ENCODE assay signal across 22 cellular contexts in genomic region chr5:55052383-55052931, GRCh38. TPM values are rescaled to one million over a fixed set of nuclear protein-coding genes. Genes with fewer than 3 reads are reported as not detected.
DNase-seq lines count a peak whose midpoint lies in the region; ATAC-seq, FAIRE-seq and TF ChIP-seq lines count a peak whose summit lies in the region.
"Had no signal": no experiment of that assay in that cellular context is flagged by ENCODE, and none has a peak within 500 bp of the region (broad histone marks: within the 10 kb centered on the region; RNA-seq: fewer than 3 reads in every experiment).

No MANE protein-coding gene starts in this region.

- H3K9me3 ChIP-seq in testis, result no peaks in the 10 kb centered on the region

- FAIRE-seq in HTR-8/SVneo (lab: Jason Lieb, UNC), result peak; percentile 88
- FAIRE-seq: GM19239, RCC 7860 had no signal

- H3K4me3 Mint-ChIP-seq in activated CD4-positive, alpha-beta T cell treated with anti-CD3 and anti-CD28 coated beads for 36 hours, result no peak overlapping the region
- no peak overlapping the region for H3K4me3 Mint-ChIP-seq in stimulated activated effector memory CD8-positive, alpha-beta T cell treated with anti-CD3 and anti-CD28 coated beads, Interleukin-12 subunit alpha, Interleukin-12 subunit beta, amount 100 ng/mL, for 72 hours
- H3K4me3 Mint-ChIP-seq in stimulated activated naive CD8-positive, alpha-beta T cell treated with anti-CD3 and anti-CD28 coated beads, Interleukin-15, amount 100 ng/mL, for 72 hours, result no peak overlapping the region
- H3K4me3 Mint-ChIP-seq: CD4-positive, CD25-positive, alpha-beta regulatory T cell; GM23338 had no signal

- peaks cover 10% of the 10 kb centered on the region for H3K4me1 Mint-ChIP-seq in activated CD4-positive, alpha-beta T cell treated with anti-CD3 and anti-CD28 coated beads for 36 hours
- peaks cover 22% of the 10 kb centered on the region for H3K4me1 Mint-ChIP-seq in stimulated activated effector memory CD8-positive, alpha-beta T cell treated with anti-CD3 and anti-CD28 coated beads, Interleukin-12 subunit alpha, Interleukin-12 subunit beta, amount 100 ng/mL, for 72 hours
- no peaks in the 10 kb centered on the region for H3K4me1 Mint-ChIP-seq in stimulated activated naive CD8-positive, alpha-beta T cell treated with anti-CD3 and anti-CD28 coated beads, Interleukin-15, amount 100 ng/mL, for 72 hours
- H3K4me1 Mint-ChIP-seq: CD4-positive, CD25-positive, alpha-beta regulatory T cell; GM23338 had no signal

- H3K36me3 ChIP-seq in testis (ENCODE audit: low read depth, missing control alignments), result no peaks in the 10 kb centered on the region

- TF ChIP-seq CTCF in choroid plexus epithelial cell (conservative IDR thresholded peaks at IDR 0.05; ENCODE audit: low read depth, low read length) (no peak), testis (IDR thresholded peaks at IDR 0.05) (no peak)

- 75 to 92% methylated on average over 5 of the region's 5 CpGs for WGBS in testis, 2 donors

- no peak overlapping the region for H3K27ac ChIP-seq in testis

- no peak overlapping the region for H3K27ac Mint-ChIP-seq in activated CD4-positive, alpha-beta T cell treated with anti-CD3 and anti-CD28 coated beads for 36 hours
- no peak overlapping the region for H3K27ac Mint-ChIP-seq in stimulated activated effector memory CD8-positive, alpha-beta T cell treated with anti-CD3 and anti-CD28 coated beads, Interleukin-12 subunit alpha, Interleukin-12 subunit beta, amount 100 ng/mL, for 72 hours
- H3K27ac Mint-ChIP-seq in stimulated activated naive CD8-positive, alpha-beta T cell treated with anti-CD3 and anti-CD28 coated beads, Interleukin-15, amount 100 ng/mL, for 72 hours, result no peak overlapping the region
- H3K27ac Mint-ChIP-seq: CD4-positive, CD25-positive, alpha-beta regulatory T cell; GM23338 had no signal

- CTCF ChIA-PET in activated CD4-positive, alpha-beta T cell treated with anti-CD3 and anti-CD28 coated beads for 36 hours (lab: Charles Lee), result interaction anchor here (1.2 kb wide), 1 partner anchor 16 kb away, joined by 4 read pairs; no protein-coding TSS in a partner anchor

- H3K27me3 Mint-ChIP-seq in activated CD4-positive, alpha-beta T cell treated with anti-CD3 and anti-CD28 coated beads for 36 hours, result no peaks in the 10 kb centered on the region
- no peaks in the 10 kb centered on the region for H3K27me3 Mint-ChIP-seq in stimulated activated naive CD8-positive, alpha-beta T cell treated with anti-CD3 and anti-CD28 coated beads, Interleukin-15, amount 100 ng/mL, for 72 hours
- H3K27me3 Mint-ChIP-seq: CD4-positive, CD25-positive, alpha-beta regulatory T cell had no signal

- DNase-seq in activated CD4-positive, alpha-beta T cell treated with anti-CD3 and anti-CD28 coated beads for 36 hours, result no peak
- DNase-seq in activated CD4-positive, alpha-beta T cell treated with anti-CD3 and anti-CD28 coated beads, Interleukin-2, amount 50 U/mL, for 48 hours, result no peak
- DNase-seq in HTR-8/SVneo (ENCODE audit: insufficient read length, low spot score), result no peak
- DNase-seq in choroid plexus epithelial cell (ENCODE audit: low read depth), result peak; percentile 57
- no peak for DNase-seq in stimulated activated effector memory CD8-positive, alpha-beta T cell treated with anti-CD3 and anti-CD28 coated beads, Interleukin-12 subunit alpha, Interleukin-12 subunit beta, amount 100 ng/mL, for 72 hours (ENCODE audit: low spot score in 2 of 2)
- no peak for DNase-seq in stimulated activated naive CD8-positive, alpha-beta T cell treated with anti-CD3 and anti-CD28 coated beads, Interleukin-15, amount 100 ng/mL, for 72 hours
- no peak for DNase-seq in testis
- DNase-seq: CD4-positive, CD25-positive, alpha-beta regulatory T cell; DMS79; GDM1; Kasumi-1; MV-4-11; NCI-H1436; NCI-H2029 treated with DMSO at 0.1 percent for 48 hours; NCI-H510A; NCI-H82; SIG-M5 had no signal

- H3K4me1 ChIP-seq in testis, result no peaks in the 10 kb centered on the region

- H3K36me3 Mint-ChIP-seq in activated CD4-positive, alpha-beta T cell treated with anti-CD3 and anti-CD28 coated beads for 36 hours (ENCODE audit: low read depth), result peaks cover 4% of the 10 kb centered on the region
- no peaks in the 10 kb centered on the region for H3K36me3 Mint-ChIP-seq in stimulated activated effector memory CD8-positive, alpha-beta T cell treated with anti-CD3 and anti-CD28 coated beads, Interleukin-12 subunit alpha, Interleukin-12 subunit beta, amount 100 ng/mL, for 72 hours

- H3K27me3 ChIP-seq in testis, result no peaks in the 10 kb centered on the region

- intact Hi-C loops in activated CD4-positive, alpha-beta T cell treated with anti-CD3 and anti-CD28 coated beads for 36 hours (cut with DNase I, micrococcal nuclease), result no loop called here
- intact Hi-C loops in testis (cut with DNase I; ENCODE audit: low total_unique reads), result no loop called here

- POLR2A ChIA-PET in activated CD4-positive, alpha-beta T cell treated with anti-CD3 and anti-CD28 coated beads for 36 hours (lab: Charles Lee), result no interaction called here

- peak; percentile 36 for ATAC-seq in activated CD4-positive, alpha-beta T cell treated with anti-CD3 and anti-CD28 coated beads for 36 hours
- peak; percentile 47 for ATAC-seq in stimulated activated effector memory CD8-positive, alpha-beta T cell treated with anti-CD3 and anti-CD28 coated beads, Interleukin-12 subunit alpha, Interleukin-12 subunit beta, amount 100 ng/mL, for 72 hours
- ATAC-seq in HG03175 (IDR thresholded peaks at IDR 0.05; ENCODE audit: unreplicated experiment), result no peak
- ATAC-seq in stimulated activated naive CD8-positive, alpha-beta T cell treated with anti-CD3 and anti-CD28 coated beads, Interleukin-15, amount 100 ng/mL, for 72 hours, result no peak
- ATAC-seq: GM23338 had no signal

- no peak overlapping the region for H3K4me3 ChIP-seq in choroid plexus epithelial cell (ENCODE audit: low read depth, low read length)
- H3K4me3 ChIP-seq in testis, result no peak overlapping the region
- H3K4me3 ChIP-seq: GM23338 had no signal

- no peak for TF ChIP-seq POLR2A in testis (IDR thresholded peaks at IDR 0.05)

- H3K9me3 Mint-ChIP-seq in activated CD4-positive, alpha-beta T cell treated with anti-CD3 and anti-CD28 coated beads for 36 hours (ENCODE audit: low read depth), result peaks cover 19% of the 10 kb centered on the region
- H3K9me3 Mint-ChIP-seq in stimulated activated effector memory CD8-positive, alpha-beta T cell treated with anti-CD3 and anti-CD28 coated beads, Interleukin-12 subunit alpha, Interleukin-12 subunit beta, amount 100 ng/mL, for 72 hours, result peaks cover 18% of the 10 kb centered on the region
- H3K9me3 Mint-ChIP-seq in stimulated activated naive CD8-positive, alpha-beta T cell treated with anti-CD3 and anti-CD28 coated beads, Interleukin-15, amount 100 ng/mL, for 72 hours, result peaks cover 24 to 33% of the 10 kb centered on the region in 2 donors

RNA-seq across cellular contexts. Expression of gene GZMK, which starts 28.4 kb away (rescaled TPM):
- total RNA-seq in activated CD4-positive, alpha-beta T cell treated with anti-CD3 and anti-CD28 coated beads for 36 hours, result not detected
- total RNA-seq in testis, result 1 to 10 TPM in 1 of 2 donors, not detected in 1; 1.1 TPM
- polyA plus RNA-seq in testis (ENCODE audit: insufficient read depth, low read depth, low replicate concordance), result 3.2 TPM
- total RNA-seq: A673, GM23338 had no signal
- polyA plus RNA-seq: GM23338 had no signal

RNA-seq across cellular contexts. Expression of gene GZMA, which starts 50.0 kb away (rescaled TPM):
- 1 to 10 TPM; 2.4 TPM for total RNA-seq in activated CD4-positive, alpha-beta T cell treated with anti-CD3 and anti-CD28 coated beads for 36 hours
- under 1 TPM in 1 of 2 donors, not detected in 1; 0.37 TPM for total RNA-seq in testis
- polyA plus RNA-seq in testis (ENCODE audit: insufficient read depth, low read depth, low replicate concordance), result 7.1 TPM
- total RNA-seq: A673, GM23338 had no signal
- polyA plus RNA-seq: GM23338 had no signal

Comparison
In these comparisons a context has a peak if more than half of its experiments do, and no peak if none do; other contexts are left out.
1. ATAC-seq: peak in activated CD4-positive, alpha-beta T cell treated with anti-CD3 and anti-CD28 coated beads for 36 hours (single experiment) and stimulated activated effector memory CD8-positive, alpha-beta T cell treated with anti-CD3 and anti-CD28 coated beads, Interleukin-12 subunit alpha, Interleukin-12 subunit beta, amount 100 ng/mL, for 72 hours (single experiment); none in HG03175 (single experiment) and stimulated activated naive CD8-positive, alpha-beta T cell treated with anti-CD3 and anti-CD28 coated beads, Interleukin-15, amount 100 ng/mL, for 72 hours (single experiment).